ENCODE assay signal across 10 cellular contexts in the genomic region with DNA sequence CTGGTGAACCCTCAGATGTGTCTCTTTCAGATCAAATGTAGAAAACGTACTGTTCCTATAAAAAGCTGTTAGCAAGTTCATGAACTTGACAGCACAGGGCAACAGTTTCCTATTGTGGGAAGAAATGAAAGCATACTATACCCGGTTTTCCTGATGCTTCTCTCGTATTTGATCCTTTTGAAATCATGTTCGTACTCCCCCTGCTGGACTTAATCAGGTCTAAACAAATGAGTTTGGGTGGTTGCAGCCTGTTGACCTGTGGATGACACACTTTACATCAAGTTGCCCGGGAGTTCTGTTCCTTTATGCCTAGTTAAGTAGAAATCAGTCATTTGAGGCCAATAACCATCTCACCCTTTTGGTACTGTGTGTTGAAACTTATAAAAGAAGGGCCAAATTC.
DNase-seq lines count a peak whose midpoint lies in the region; ATAC-seq and TF ChIP-seq lines count a peak whose summit lies in the region.
"Had no signal": no experiment of that assay in that cellular context is flagged by ENCODE, and none has a peak within 500 bp of the region (broad histone marks: within the 10 kb centered on the region; RNA-seq: fewer than 3 reads in every experiment).

No MANE protein-coding gene starts in this region.

- no peaks in the 10 kb centered on the region for H3K9me2 ChIP-seq in OCI-LY7 (ENCODE audit: insufficient read depth, low read length)

- DNase-seq in ACHN = peak; percentile 52
- peak; percentile 78 for DNase-seq in H4 (ENCODE audit: low spot score)
- DNase-seq in OCI-LY7 (ENCODE audit: low spot score) = no peak
- DNase-seq in erythroblast (lab: John Stamatoyannopoulos, UW) = peak; percentile 1 to 15
- DNase-seq in mesenteric fat pad (ENCODE audit: low spot score) = no peak
- no peak for DNase-seq in stimulated activated CD4-positive, alpha-beta T cell treated with anti-CD3 and anti-CD28 coated beads, Interleukin-2, amount 100 ng/mL, for 24 hours
- DNase-seq: activated naive CD4-positive, alpha-beta T cell treated with anti-CD3 and anti-CD28 coated beads, Interleukin-2, amount 10 ng/mL, durations not matched to agents 7 days and 5 days had no signal

- no TSS peak for BruUV-seq in OCI-LY7 (replicated peaks; lab: Mats Ljungman, UMichigan)

- intact Hi-C loops in OCI-LY7 (cut with micrococcal nuclease; ENCODE audit: unreplicated experiment) = no loop called here

- peak; percentile 28; the same call in 1 of the 2 replicates for TF ChIP-seq CTCF in OCI-LY7 (conservative IDR thresholded peaks at IDR 0.05; ENCODE audit: low read length)

- no peaks in the 10 kb centered on the region for H3K4me1 ChIP-seq in OCI-LY7 (ENCODE audit: insufficient read depth, low read length, poor library complexity, severe bottlenecking)
- H3K4me1 ChIP-seq: SJSA1 had no signal

- POLR2A ChIA-PET in OCI-LY7 (lab: Charles Lee) = no interaction called here

- no peak overlapping the region; the same call in 1 of the 2 replicates for H2AFZ ChIP-seq in OCI-LY7 (ENCODE audit: low read length)

- no peaks in the 10 kb centered on the region for H3K9me3 ChIP-seq in OCI-LY7 (ENCODE audit: low read length)

- TF ChIP-seq POLR2A in erythroblast (IDR thresholded peaks at IDR 0.05; ENCODE audit: low read length) = no peak

- no peak for ATAC-seq in GM21515 (IDR thresholded peaks at IDR 0.05; ENCODE audit: unreplicated experiment)
- no peak for ATAC-seq in activated CD4-positive, CD25-positive, alpha-beta regulatory T cell treated with anti-CD3 and anti-CD28 coated beads, Interleukin-2, amount 50 U/mL, for 24 hours

- H3K79me2 ChIP-seq in OCI-LY7 (ENCODE audit: insufficient read depth, low read depth, low read length) = no peaks in the 10 kb centered on the region

- in situ Hi-C loops in ACHN (cut with HindIII; ENCODE audit: low pct_ligation_motif_present, low pct_unique_long_range_greater_than_20kb, low sequenced_read_pairs) = no loop called here

- no peak overlapping the region for H3K4me2 ChIP-seq in OCI-LY7 (ENCODE audit: low read length)

- CTCF ChIA-PET in OCI-LY7 (lab: Charles Lee; ENCODE audit: unreplicated experiment) = no interaction called here

- no peak overlapping the region for H3K4me3 ChIP-seq in OCI-LY7 (ENCODE audit: low read depth, low read length, poor library complexity, severe bottlenecking)
- H3K4me3 ChIP-seq: SJSA1 had no signal

- H3K36me3 ChIP-seq in OCI-LY7 (ENCODE audit: insufficient read depth, low read length) = no peaks in the 10 kb centered on the region
- H3K36me3 ChIP-seq: SJSA1 had no signal

- H4K20me1 ChIP-seq in OCI-LY7 (ENCODE audit: insufficient read depth, low read length) = no peaks in the 10 kb centered on the region

- no peak overlapping the region for H3K27ac ChIP-seq in OCI-LY7 (ENCODE audit: low read depth, low read length, poor library complexity, severe bottlenecking)
- H3K27ac ChIP-seq: SJSA1 had no signal

Comparison
In these comparisons a context has a peak if more than half of its experiments do, and no peak if none do; other contexts are left out.
1. DNase-seq: peak in ACHN (single experiment), H4 (single experiment) and erythroblast (2 of 2); none in OCI-LY7 (single experiment), mesenteric fat pad (single experiment) and stimulated activated CD4-positive, alpha-beta T cell treated with anti-CD3 and anti-CD28 coated beads, Interleukin-2, amount 100 ng/mL, for 24 hours (0 of 2).